In genomic region chr2:186273953-186274352, GRCh38 we compare ENCODE assay signal across 26 cellular contexts.
"Had no signal": no experiment of that assay in that cellular context is flagged by ENCODE, and none has a peak within 500 bp of the region (broad histone marks: within the 10 kb centered on the region; RNA-seq: fewer than 3 reads in every experiment).

No MANE protein-coding gene starts in this region.

- H3K27me3 ChIP-seq: colonic mucosa, dorsolateral prefrontal cortex, esophagus muscularis mucosa, esophagus squamous epithelium, foreskin keratinocyte, gastrocnemius medialis, gastroesophageal sphincter, heart left ventricle, heart right ventricle, hepatocyte had no signal

- H3K27me3 Mint-ChIP-seq: dendritic cell treated with granulocyte-macrophage colony-stimulating factor and Interleukin-4, amounts not matched to agents 40 ng/mL and 50 ng/mL, for 4 days; effector memory CD8-positive, alpha-beta T cell had no signal

- H3K4me2 ChIP-seq: hepatocyte had no signal

- H3K27ac Mint-ChIP-seq: dendritic cell treated with granulocyte-macrophage colony-stimulating factor and Interleukin-4, amounts not matched to agents 40 ng/mL and 50 ng/mL, for 4 days; effector memory CD8-positive, alpha-beta T cell; endodermal cell had no signal

- H3K79me2 ChIP-seq: hepatocyte had no signal

- H3K36me3 ChIP-seq: colonic mucosa, esophagus muscularis mucosa, esophagus squamous epithelium, gastrocnemius medialis, gastroesophageal sphincter, heart left ventricle, heart right ventricle had no signal

- H3K4me1 ChIP-seq: colonic mucosa, esophagus muscularis mucosa, esophagus squamous epithelium, gastrocnemius medialis, gastroesophageal sphincter, heart left ventricle, heart right ventricle had no signal

- DNase-seq: colonic mucosa; cortex of kidney; dermis blood vessel endothelial cell; dorsolateral prefrontal cortex; effector CD4-positive, alpha-beta T cell; effector CD8-positive, alpha-beta T cell; effector memory CD4-positive, alpha-beta T cell; effector memory CD8-positive, alpha-beta T cell; endodermal cell; erythroblast; esophagus squamous epithelium; foreskin fibroblast; foreskin keratinocyte; foreskin melanocyte; gastrocnemius medialis; glutamatergic neuron; head of caudate nucleus; heart left ventricle; heart right ventricle had no signal

- H3K4me3 ChIP-seq: colonic mucosa, coronary artery, dorsolateral prefrontal cortex, esophagus muscularis mucosa, esophagus squamous epithelium, gastrocnemius medialis, gastroesophageal sphincter, heart left ventricle, heart right ventricle, hepatocyte had no signal

- H3K4me3 Mint-ChIP-seq: dendritic cell treated with granulocyte-macrophage colony-stimulating factor and Interleukin-4, amounts not matched to agents 40 ng/mL and 50 ng/mL, for 4 days; effector memory CD8-positive, alpha-beta T cell; endodermal cell had no signal

- H3K27ac ChIP-seq: colonic mucosa, coronary artery, dorsolateral prefrontal cortex, epithelial cell of prostate, esophagus muscularis mucosa, esophagus squamous epithelium, foreskin keratinocyte, gastrocnemius medialis, gastroesophageal sphincter, heart left ventricle, heart right ventricle, hepatocyte had no signal

- ATAC-seq: effector memory CD8-positive, alpha-beta T cell; esophagus mucosa; foreskin keratinocyte; gastrocnemius medialis; gastroesophageal sphincter; heart left ventricle; heart right ventricle had no signal

- H3K9me3 ChIP-seq: colonic mucosa, gastrocnemius medialis had no signal

- H2AFZ ChIP-seq: hepatocyte had no signal
